In genomic region chr4:130214268-130214667, GRCh38 we compare ENCODE assay signal across 28 cellular contexts.
"Had no signal": no experiment of that assay in that cellular context is flagged by ENCODE, and none has a peak within 500 bp of the region (broad histone marks: within the 10 kb centered on the region; RNA-seq: fewer than 3 reads in every experiment).

No MANE protein-coding gene starts in this region.

- H3K27ac ChIP-seq: ascending aorta, body of pancreas, RWPE1, SJCRH30, VCaP had no signal

- ATAC-seq: activated naive CD4-positive, alpha-beta T cell treated with anti-CD3 and anti-CD28 coated beads, Interleukin-2, amount 50 U/mL, for 72 hours; activated naive CD8-positive, alpha-beta T cell treated with anti-CD3 and anti-CD28 coated beads, Interleukin-2, amount 50 U/mL, for 24 hours; activated T-cell treated with anti-CD3 and anti-CD28 coated beads, Interleukin-2, amount 50 U/mL, for 4 hours; body of pancreas; Panc1 had no signal

- H3K4me2 ChIP-seq: SK-N-SH had no signal

- H3K36me3 ChIP-seq: ascending aorta, SJCRH30 had no signal

- H3K9me3 ChIP-seq: ascending aorta, body of pancreas, SJCRH30, SK-N-SH had no signal

- H3K9me2 ChIP-seq: SK-N-SH had no signal

- H3K27me3 ChIP-seq: ascending aorta, body of pancreas, SJCRH30 had no signal

- H3K9ac ChIP-seq: SK-N-SH had no signal

- H3K4me1 ChIP-seq: ascending aorta, body of pancreas, SJCRH30 had no signal

- H3K4me3 ChIP-seq: ascending aorta, body of pancreas, SJCRH30 had no signal

- DNase-seq: activated CD4-positive, alpha-beta memory T cell treated with anti-CD3 and anti-CD28 coated beads for 36 hours; activated CD4-positive, alpha-beta T cell treated with anti-CD3 and anti-CD28 coated beads, Interleukin-2, amount 10 ng/mL, durations not matched to agents 7 days and 5 days; activated CD4-positive, CD25-positive, alpha-beta regulatory T cell; activated CD8-positive, alpha-beta memory T cell treated with anti-CD3 and anti-CD28 coated beads for 24 hours; activated effector memory CD4-positive, alpha-beta T cell treated with anti-CD3 and anti-CD28 coated beads, Interleukin-2, amount 50 U/mL, for 16 hours; activated naive CD4-positive, alpha-beta T cell treated with Interleukin-2 at 50 U/mL for 16 hours; activated naive CD8-positive, alpha-beta T cell treated with anti-CD3 and anti-CD28 coated beads, Interleukin-2, amount 50 U/mL, for 24 hours; activated T-cell treated with anti-CD3 and anti-CD28 coated beads, Interleukin-2, amount 50 U/mL, for 4 hours; amniotic stem cell; body of pancreas; central memory CD4-positive, alpha-beta T cell; Karpas-422; NCI-H1092; NCI-H1417 treated with DMSO at 0.1 percent for 48 hours; NCI-H1694 treated with DMSO at 0.1 percent for 48 hours; NCI-H2029 treated with DMSO at 0.1 percent for 48 hours; NCI-H345; NCI-H510A; NCI-H69; Right ventricle myocardium superior; SJCRH30; SK-N-SH; T-helper 1 cell had no signal
